In the genomic region with DNA sequence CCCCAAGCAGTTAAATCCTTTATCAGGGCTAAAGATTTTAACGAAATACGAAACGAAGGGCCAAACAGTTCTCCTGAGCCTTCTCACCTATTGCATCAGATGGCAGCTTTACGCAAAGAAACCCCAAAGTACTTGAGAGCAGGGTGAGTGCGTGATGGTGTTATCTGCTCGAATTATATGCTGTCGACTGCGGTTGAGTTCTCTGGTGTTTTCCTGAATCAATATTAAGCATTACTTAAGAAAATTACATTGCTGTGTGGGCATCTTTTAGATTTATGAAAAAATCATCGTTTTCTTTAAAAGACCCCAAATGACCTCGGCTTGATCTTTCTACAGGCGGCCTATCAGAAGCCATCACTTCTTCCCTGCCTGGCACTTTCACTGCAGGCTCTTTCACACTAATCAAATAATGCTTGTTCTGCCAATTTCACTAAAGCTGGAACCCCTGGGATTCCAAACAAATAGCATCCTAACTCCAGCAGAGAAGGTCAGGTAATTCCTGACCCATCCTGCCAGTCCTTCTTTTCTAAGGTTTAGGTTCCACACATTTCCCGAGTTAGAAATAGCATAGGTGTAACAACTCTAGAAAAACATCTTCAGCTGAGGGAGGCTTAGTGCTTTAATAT, we compare ENCODE assay signal across 8 cellular contexts. TPM values are rescaled to one million over a fixed set of nuclear protein-coding genes. Genes with fewer than 3 reads are reported as not detected.
DNase-seq lines count a peak whose midpoint lies in the region; ATAC-seq and TF ChIP-seq lines count a peak whose summit lies in the region.

No MANE protein-coding gene starts in this region.

- intact Hi-C loops in left lung (cut with DNase I): no loop called here

- H3K27me3 Mint-ChIP-seq in activated naive CD4-positive, alpha-beta T cell treated with anti-CD3 and anti-CD28 coated beads, Interleukin-2, amount 10 ng/mL, durations not matched to agents 7 days and 5 days: peaks cover 26% of the 10 kb centered on the region

- CTCF ChIA-PET in activated naive CD4-positive, alpha-beta T cell treated with anti-CD3 and anti-CD28 coated beads, Interleukin-2, amount 10 ng/mL, durations not matched to agents 7 days and 5 days (lab: Charles Lee): no interaction called here

- no peak overlapping the region for H3K27ac ChIP-seq in suprapubic skin
- H3K27ac ChIP-seq in left lung: no peak overlapping the region

- peak overlapping the region; percentile 17 for H3K4me3 Mint-ChIP-seq in activated naive CD4-positive, alpha-beta T cell treated with anti-CD3 and anti-CD28 coated beads, Interleukin-2, amount 10 ng/mL, durations not matched to agents 7 days and 5 days

- peaks cover 19% of the 10 kb centered on the region for H3K4me1 ChIP-seq in suprapubic skin
- peaks cover 0 to 6% of the 10 kb centered on the region in 2 donors for H3K4me1 ChIP-seq in left lung

- no peak overlapping the region for H3K27ac Mint-ChIP-seq in activated naive CD4-positive, alpha-beta T cell treated with anti-CD3 and anti-CD28 coated beads, Interleukin-2, amount 10 ng/mL, durations not matched to agents 7 days and 5 days
- H3K27ac Mint-ChIP-seq in activated naive CD4-positive, alpha-beta T cell treated with anti-CD3 and anti-CD28 coated beads, Interleukin-2, amount 50 U/mL, for 72 hours: no peak overlapping the region

- TF ChIP-seq CTCF in suprapubic skin (IDR thresholded peaks at IDR 0.05) (no peak), left lung (IDR thresholded peaks at IDR 0.05) (no peak)

- no peaks in the 10 kb centered on the region for H3K9me3 ChIP-seq in iPS-18c (ENCODE audit: control insufficient read depth, insufficient read depth, low read length)
- H3K9me3 ChIP-seq in suprapubic skin: no peaks in the 10 kb centered on the region
- H3K9me3 ChIP-seq in left lung: no peaks in the 10 kb centered on the region

- peaks cover 7% of the 10 kb centered on the region for H3K4me1 Mint-ChIP-seq in activated naive CD4-positive, alpha-beta T cell treated with anti-CD3 and anti-CD28 coated beads, Interleukin-2, amount 10 ng/mL, durations not matched to agents 7 days and 5 days

- H3K9me3 Mint-ChIP-seq in activated naive CD4-positive, alpha-beta T cell treated with anti-CD3 and anti-CD28 coated beads, Interleukin-2, amount 10 ng/mL, durations not matched to agents 7 days and 5 days: no peaks in the 10 kb centered on the region
- no peaks in the 10 kb centered on the region for H3K9me3 Mint-ChIP-seq in activated naive CD4-positive, alpha-beta T cell treated with anti-CD3 and anti-CD28 coated beads, Interleukin-2, amount 50 U/mL, for 72 hours

- no peaks in the 10 kb centered on the region for H3K36me3 Mint-ChIP-seq in activated naive CD4-positive, alpha-beta T cell treated with anti-CD3 and anti-CD28 coated beads, Interleukin-2, amount 10 ng/mL, durations not matched to agents 7 days and 5 days
- peaks cover 0 to 6% of the 10 kb centered on the region in 2 donors for H3K36me3 Mint-ChIP-seq in activated naive CD4-positive, alpha-beta T cell treated with anti-CD3 and anti-CD28 coated beads, Interleukin-2, amount 50 U/mL, for 72 hours

- ATAC-seq in activated naive CD4-positive, alpha-beta T cell treated with anti-CD3 and anti-CD28 coated beads, Interleukin-2, amount 50 U/mL, for 72 hours: no peak
- ATAC-seq in HG03095 (IDR thresholded peaks at IDR 0.05; ENCODE audit: unreplicated experiment) (no peak), left lung (no peak)

- DNase-seq in activated naive CD4-positive, alpha-beta T cell treated with anti-CD3 and anti-CD28 coated beads, Interleukin-2, amount 10 ng/mL, durations not matched to agents 7 days and 5 days: no peak
- DNase-seq in activated naive CD4-positive, alpha-beta T cell treated with anti-CD3 and anti-CD28 coated beads, Interleukin-2, amount 50 U/mL, for 72 hours (ENCODE audit: low spot score in 2 of 2): no peak
- DNase-seq in NCI-H526 treated with DMSO at 0.1 percent for 48 hours (lab: John Stamatoyannopoulos, UW) (peak; percentile 50), suprapubic skin (ENCODE audit: low spot score in 2 of 2) (no peak), left lung (no peak)
- DNase-seq in activated CD4-positive, alpha-beta T cell treated with anti-CD3 and anti-CD28 coated beads for 4 hours: no peak

- TF ChIP-seq POLR2A in suprapubic skin (IDR thresholded peaks at IDR 0.05): no peak

- no peak for TF ChIP-seq EP300 in suprapubic skin (IDR thresholded peaks at IDR 0.05)

- peak overlapping the region; percentile 24; the same call in 1 of the 2 replicates for H3K4me3 ChIP-seq in iPS-18c (ENCODE audit: insufficient read depth, low read depth, low read length)
- H3K4me3 ChIP-seq in suprapubic skin: peak overlapping the region; percentile 54
- no peak overlapping the region for H3K4me3 ChIP-seq in left lung

- 58% methylated on average over 12 of the region's 12 CpGs for WGBS in suprapubic skin

- H3K36me3 ChIP-seq in suprapubic skin (no peaks in the 10 kb centered on the region), left lung (no peaks in the 10 kb centered on the region)

- H3K27me3 ChIP-seq in suprapubic skin (peaks cover 30% of the 10 kb centered on the region), left lung (peaks cover 40 to 84% of the 10 kb centered on the region in 2 donors)

RNA-seq across cellular contexts. Expression of a gene that starts 1.7 kb away (rescaled TPM):
- total RNA-seq in activated naive CD4-positive, alpha-beta T cell treated with anti-CD3 and anti-CD28 coated beads, Interleukin-2, amount 50 U/mL, for 72 hours: not detected
- total RNA-seq in suprapubic skin (1 to 10 TPM; 1.1 to 5.0 (median 3.2) TPM), left lung (under 1 TPM; 0.05 to 0.06 TPM)

Comparison
In these comparisons a context has a peak if more than half of its experiments do, and no peak if none do; other contexts are left out.
1. H3K4me3 ChIP-seq: peak in iPS-18c (single experiment) and suprapubic skin (single experiment); none in left lung (0 of 2).